Comparison of ENCODE assay signal across 25 cellular contexts in the genomic region with DNA sequence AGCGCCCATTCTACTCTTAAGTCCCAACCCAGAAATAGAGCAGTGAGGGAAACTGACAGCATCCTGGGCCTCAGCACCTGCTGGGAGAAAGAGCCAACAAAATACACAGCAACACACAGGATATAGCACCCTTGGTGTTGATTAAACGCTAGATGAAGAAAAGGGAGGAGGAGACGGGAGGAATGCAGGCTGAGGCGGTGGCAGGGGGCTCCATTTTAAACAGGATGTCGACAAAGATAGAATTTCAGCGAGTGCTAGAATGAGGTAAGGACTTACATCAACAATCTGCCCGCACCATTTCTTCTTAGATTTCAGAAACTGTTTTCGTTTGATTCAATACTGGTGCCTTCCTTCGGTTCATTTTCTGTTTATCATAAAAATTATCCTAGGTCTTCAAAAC.
"Had no signal": no experiment of that assay in that cellular context is flagged by ENCODE, and none has a peak within 500 bp of the region (broad histone marks: within the 10 kb centered on the region; RNA-seq: fewer than 3 reads in every experiment).

No MANE protein-coding gene starts in this region.

- ATAC-seq: activated CD4-positive, CD25-positive, alpha-beta regulatory T cell treated with anti-CD3 and anti-CD28 coated beads, Interleukin-2, amount 50 U/mL, for 24 hours; activated CD8-positive, alpha-beta T cell treated with anti-CD3 and anti-CD28 coated beads for 36 hours; activated naive CD4-positive, alpha-beta T cell treated with anti-CD3 and anti-CD28 coated beads, Interleukin-2, amount 50 U/mL, for 72 hours; activated T-cell treated with anti-CD3 and anti-CD28 coated beads, Interleukin-2, amount 50 U/mL, for 4 hours; activated T-helper 17 cell treated with anti-CD3 and anti-CD28 coated beads, Interleukin-2, amount 50 U/mL, for 72 hours; esophagus mucosa had no signal

- H3K9me3 Mint-ChIP-seq: activated B cell treated with CpG ODN at 0.5 μM for 24 hours; activated CD8-positive, alpha-beta T cell treated with anti-CD3 and anti-CD28 coated beads for 36 hours; activated naive CD4-positive, alpha-beta T cell treated with anti-CD3 and anti-CD28 coated beads, Interleukin-2, amount 10 ng/mL, durations not matched to agents 7 days and 5 days; activated naive CD4-positive, alpha-beta T cell treated with anti-CD3 and anti-CD28 coated beads, Interleukin-2, amount 50 U/mL, for 72 hours; activated naive CD8-positive, alpha-beta T cell treated with anti-CD3 and anti-CD28 coated beads, Interleukin-2, amount 10 ng/mL, durations not matched to agents 7 days and 5 days; activated T-cell treated with anti-CD3 and anti-CD28 coated beads, Interleukin-2, amount 50 U/mL, for 4 hours; activated T-helper 17 cell treated with anti-CD3 and anti-CD28 coated beads, Interleukin-2, amount 50 U/mL, for 72 hours had no signal

- H3K36me3 Mint-ChIP-seq: activated naive CD4-positive, alpha-beta T cell treated with anti-CD3 and anti-CD28 coated beads, Interleukin-2, amount 10 ng/mL, durations not matched to agents 7 days and 5 days; activated naive CD8-positive, alpha-beta T cell treated with anti-CD3 and anti-CD28 coated beads, Interleukin-2, amount 10 ng/mL, durations not matched to agents 7 days and 5 days; brain had no signal

- DNase-seq: activated B cell treated with CpG ODN at 0.5 μM for 24 hours; activated CD4-positive, alpha-beta T cell treated with anti-CD3 and anti-CD28 coated beads for 48 hours; activated CD4-positive, alpha-beta T cell treated with anti-CD3 and anti-CD28 coated beads, Interleukin-2, amount 50 U/mL, for 1 hour; activated CD4-positive, alpha-beta T cell treated with anti-CD3 and anti-CD28 coated beads, Interleukin-2, amount 50 U/mL, for 48 hours; activated CD8-positive, alpha-beta memory T cell treated with anti-CD3 and anti-CD28 coated beads for 24 hours; activated CD8-positive, alpha-beta T cell treated with anti-CD3 and anti-CD28 coated beads for 36 hours; activated gamma-delta T cell; activated naive CD4-positive, alpha-beta T cell; activated naive CD4-positive, alpha-beta T cell treated with anti-CD3 and anti-CD28 coated beads, Interleukin-2, amount 10 ng/mL, durations not matched to agents 7 days and 5 days; activated naive CD8-positive, alpha-beta T cell treated with anti-CD3 and anti-CD28 coated beads, Interleukin-2, amount 10 ng/mL, durations not matched to agents 7 days and 5 days; activated T-cell treated with anti-CD3 and anti-CD28 coated beads, Interleukin-2, amount 50 U/mL, for 4 hours; central memory CD4-positive, alpha-beta T cell; cerebellar nuclear complex; colonic mucosa; effector CD8-positive, alpha-beta T cell; foreskin fibroblast; T-helper 2 cell had no signal

- H3K27ac ChIP-seq: ascending aorta, breast epithelium, cardiac muscle cell, colonic mucosa had no signal

- H3K4me3 ChIP-seq: ascending aorta, breast epithelium, cardiac muscle cell, colonic mucosa had no signal

- H3K27me3 ChIP-seq: ascending aorta, breast epithelium, cardiac muscle cell, colonic mucosa had no signal

- H3K4me1 ChIP-seq: breast epithelium, colonic mucosa had no signal

- H3K4me3 Mint-ChIP-seq: activated B cell treated with CpG ODN at 0.5 μM for 24 hours; activated CD8-positive, alpha-beta T cell treated with anti-CD3 and anti-CD28 coated beads for 36 hours; activated naive CD4-positive, alpha-beta T cell treated with anti-CD3 and anti-CD28 coated beads, Interleukin-2, amount 10 ng/mL, durations not matched to agents 7 days and 5 days; activated naive CD8-positive, alpha-beta T cell treated with anti-CD3 and anti-CD28 coated beads, Interleukin-2, amount 10 ng/mL, durations not matched to agents 7 days and 5 days; activated T-cell treated with anti-CD3 and anti-CD28 coated beads, Interleukin-2, amount 50 U/mL, for 4 hours; activated T-helper 17 cell treated with anti-CD3 and anti-CD28 coated beads, Interleukin-2, amount 50 U/mL, for 72 hours; brain had no signal

- H3K9me3 ChIP-seq: ascending aorta, breast epithelium, colonic mucosa had no signal

- H3K27ac Mint-ChIP-seq: activated B cell treated with CpG ODN at 0.5 μM for 24 hours; activated CD8-positive, alpha-beta T cell treated with anti-CD3 and anti-CD28 coated beads for 36 hours; activated naive CD4-positive, alpha-beta T cell treated with anti-CD3 and anti-CD28 coated beads, Interleukin-2, amount 10 ng/mL, durations not matched to agents 7 days and 5 days; activated naive CD4-positive, alpha-beta T cell treated with anti-CD3 and anti-CD28 coated beads, Interleukin-2, amount 50 U/mL, for 72 hours; activated naive CD8-positive, alpha-beta T cell treated with anti-CD3 and anti-CD28 coated beads, Interleukin-2, amount 10 ng/mL, durations not matched to agents 7 days and 5 days; activated T-helper 17 cell treated with anti-CD3 and anti-CD28 coated beads, Interleukin-2, amount 50 U/mL, for 72 hours had no signal

- H3K36me3 ChIP-seq: ascending aorta, breast epithelium, cardiac muscle cell, colonic mucosa had no signal
